Comparison of ENCODE assay signal across 8 cellular contexts in the genomic region with DNA sequence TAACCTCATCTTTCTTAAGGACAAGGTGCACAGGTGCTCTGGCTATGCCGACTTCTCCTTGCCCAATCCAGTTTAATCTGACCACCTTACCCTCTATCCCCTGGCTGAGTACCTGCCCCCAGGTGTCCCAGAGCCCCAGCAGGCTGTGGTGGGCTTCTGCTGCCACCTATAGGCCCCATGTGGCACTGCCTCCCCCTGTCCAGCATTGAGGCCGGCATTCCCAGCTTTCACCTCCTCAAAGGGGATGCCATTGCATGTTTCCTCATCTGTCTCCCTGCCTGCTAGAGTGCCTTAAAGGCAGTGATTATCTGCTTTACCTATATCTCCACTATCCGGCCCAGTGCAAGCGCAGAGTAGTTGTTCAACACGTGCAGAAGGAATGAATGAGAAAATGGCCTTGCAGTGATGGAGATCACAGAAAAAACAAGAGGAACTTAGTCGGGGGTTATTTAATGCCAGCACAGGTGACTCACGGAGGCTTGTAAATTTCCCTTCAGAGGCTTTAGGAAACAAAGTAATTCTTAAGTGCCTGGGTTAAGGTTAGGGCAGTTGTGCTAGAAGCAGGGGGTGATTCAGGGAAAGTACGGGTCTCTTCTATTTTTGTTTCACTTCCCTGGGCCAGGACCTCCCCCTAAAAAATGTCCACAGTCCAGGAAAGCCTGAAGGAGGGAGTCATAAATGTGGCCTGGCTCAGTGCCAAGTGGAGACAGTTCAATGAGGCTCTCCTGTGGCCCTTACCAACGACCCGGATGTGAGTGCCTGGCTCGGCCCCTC.
DNase-seq lines count a peak whose midpoint lies in the region; ATAC-seq and TF ChIP-seq lines count a peak whose summit lies in the region.

No MANE protein-coding gene starts in this region.

- 18 to 32% methylated on average over 11 of the region's 11 CpGs for WGBS in upper lobe of left lung, 2 donors

- no peak overlapping the region for H3K4me3 ChIP-seq in colonic mucosa
- no peak overlapping the region for H3K4me3 ChIP-seq in lower lobe of right lung
- no peak overlapping the region for H3K4me3 ChIP-seq in upper lobe of left lung

- peak; percentile 98 for TF ChIP-seq CTCF in GM12873 (IDR thresholded peaks at IDR 0.05; ENCODE audit: insufficient read depth, low read depth, low read length, missing control alignments)
- peak; percentile 88 for TF ChIP-seq CTCF in colonic mucosa (IDR thresholded peaks at IDR 0.05)
- peak; percentile 87 for TF ChIP-seq CTCF in lower lobe of right lung (IDR thresholded peaks at IDR 0.05)
- TF ChIP-seq CTCF in upper lobe of left lung (IDR thresholded peaks at IDR 0.05): peak; percentile 55 to 84 (median 77)

- ATAC-seq in lower lobe of right lung (peak; percentile 74 to 82), upper lobe of left lung (ENCODE audit: low FRiP score in 2 of 2) (peak; percentile 60 to 76), GM21526 (IDR thresholded peaks at IDR 0.05; ENCODE audit: low FRiP score, unreplicated experiment) (no peak)

- H3K27ac ChIP-seq in colonic mucosa: no peak overlapping the region
- H3K27ac ChIP-seq in lower lobe of right lung: no peak overlapping the region
- H3K27ac ChIP-seq in upper lobe of left lung: no peak overlapping the region

- TF ChIP-seq POLR2A in upper lobe of left lung (IDR thresholded peaks at IDR 0.05): no peak

- H3K4me1 ChIP-seq in colonic mucosa: no peaks in the 10 kb centered on the region
- peaks cover 4% of the 10 kb centered on the region for H3K4me1 ChIP-seq in lower lobe of right lung
- peaks cover 0 to 5% (median 3%) of the 10 kb centered on the region in 4 donors for H3K4me1 ChIP-seq in upper lobe of left lung

- TF ChIP-seq EP300 in upper lobe of left lung (IDR thresholded peaks at IDR 0.05): no peak

- intact Hi-C loops in colonic mucosa (cut with DNase I) (loop anchor here (2.0 to 10.0 kb wide), 3 partner anchors 127 to 331 kb away; no protein-coding TSS in a partner anchor), lower lobe of right lung (cut with DNase I) (no loop called here)

- H3K9ac ChIP-seq in colonic mucosa (ENCODE audit: low read depth in 2 of 2, low read length in 2 of 2): no peak overlapping the region

- H3K27me3 ChIP-seq in colonic mucosa: no peaks in the 10 kb centered on the region
- H3K27me3 ChIP-seq in lower lobe of right lung (ENCODE audit: low read depth): no peaks in the 10 kb centered on the region
- no peaks in the 10 kb centered on the region for H3K27me3 ChIP-seq in upper lobe of left lung

- H3K36me3 ChIP-seq in colonic mucosa (no peaks in the 10 kb centered on the region), lower lobe of right lung (no peaks in the 10 kb centered on the region), upper lobe of left lung (no peaks in the 10 kb centered on the region)

- H3K9me3 ChIP-seq in colonic mucosa: no peaks in the 10 kb centered on the region
- H3K9me3 ChIP-seq in lower lobe of right lung: no peaks in the 10 kb centered on the region
- H3K9me3 ChIP-seq in upper lobe of left lung: no peaks in the 10 kb centered on the region

- DNase-seq in AG08395 (ENCODE audit: low spot score) (peak; percentile 66), HuH-7 (ENCODE audit: low spot score) (peak; percentile 59), SHP77 treated with DMSO at 0.1 percent for 48 hours (lab: John Stamatoyannopoulos, UW) (peak; percentile 11), colonic mucosa (peak; percentile 67), lower lobe of right lung (peak; percentile 51), upper lobe of left lung (peak in 1 of 2 donors; percentile 49)
